ENCODE assay signal across 10 cellular contexts in the genomic region with DNA sequence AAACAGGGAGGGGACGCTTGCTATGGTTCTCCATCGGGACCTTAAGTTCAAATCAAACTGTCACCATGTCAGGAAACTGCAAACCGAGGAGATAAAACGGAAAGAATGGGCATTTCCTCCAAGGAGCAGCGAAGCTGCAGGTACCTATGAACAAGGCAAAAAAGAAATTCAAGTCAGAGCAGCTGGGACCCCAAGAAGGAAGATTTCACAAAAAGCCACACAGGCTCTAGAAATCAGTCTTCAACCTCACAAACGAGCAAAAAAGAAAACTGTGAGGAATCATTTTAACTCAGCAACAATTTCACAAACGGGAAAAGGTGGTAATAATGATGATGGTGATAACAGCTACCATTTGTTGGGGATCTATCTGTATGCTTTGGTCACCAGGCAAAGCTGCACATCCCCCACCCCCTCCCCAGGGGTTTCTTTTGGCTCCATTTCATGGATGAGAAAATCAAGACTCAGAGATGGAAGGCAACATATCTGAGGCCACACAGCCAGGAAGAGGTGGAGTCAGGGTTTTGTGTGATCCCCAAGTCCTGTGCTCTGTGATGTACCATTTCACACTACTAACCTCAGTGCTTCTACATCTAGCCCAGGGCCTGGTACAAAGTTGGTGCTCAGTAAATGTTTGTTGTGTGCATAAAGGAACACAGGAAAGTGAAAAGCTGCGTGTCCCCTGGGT.
DNase-seq lines count a peak whose midpoint lies in the region; ATAC-seq and TF ChIP-seq lines count a peak whose summit lies in the region.
"Had no signal": no experiment of that assay in that cellular context is flagged by ENCODE, and none has a peak within 500 bp of the region (broad histone marks: within the 10 kb centered on the region; RNA-seq: fewer than 3 reads in every experiment).

No MANE protein-coding gene starts in this region.

- H3K27ac Mint-ChIP-seq in activated CD4-positive, alpha-beta T cell treated with anti-CD3 and anti-CD28 coated beads, Interleukin-2, amount 10 ng/mL, durations not matched to agents 24 days and 14 days = peak overlapping the region; percentile 87
- H3K27ac Mint-ChIP-seq in T-helper 1 cell treated with Interleukin-12 subunit alpha and Interleukin-12 subunit beta and Interleukin-4 antibody, amounts not matched to agents 30 μg/mL and 1 μg/mL, for 36 hours = peak overlapping the region; percentile 70
- H3K27ac Mint-ChIP-seq in dendritic cell treated with granulocyte-macrophage colony-stimulating factor and Interleukin-4, amounts not matched to agents 40 ng/mL and 50 ng/mL, for 4 days = peak overlapping the region; percentile 85

- H3K27ac ChIP-seq in testis = no peak overlapping the region

- no peaks in the 10 kb centered on the region for H3K27me3 ChIP-seq in testis
- H3K27me3 ChIP-seq: tibial nerve had no signal

- H3K4me1 ChIP-seq in testis = peaks cover 27% of the 10 kb centered on the region

- H3K27me3 Mint-ChIP-seq in activated CD4-positive, alpha-beta T cell treated with anti-CD3 and anti-CD28 coated beads, Interleukin-2, amount 10 ng/mL, durations not matched to agents 24 days and 14 days = peaks cover 3% of the 10 kb centered on the region
- no peaks in the 10 kb centered on the region for H3K27me3 Mint-ChIP-seq in T-helper 1 cell treated with Interleukin-12 subunit alpha and Interleukin-12 subunit beta and Interleukin-4 antibody, amounts not matched to agents 30 μg/mL and 1 μg/mL, for 36 hours (ENCODE audit: low read depth)
- H3K27me3 Mint-ChIP-seq in dendritic cell treated with granulocyte-macrophage colony-stimulating factor and Interleukin-4, amounts not matched to agents 40 ng/mL and 50 ng/mL, for 4 days = no peaks in the 10 kb centered on the region

- TF ChIP-seq POLR2A in testis (IDR thresholded peaks at IDR 0.05) = no peak

- H3K4me3 Mint-ChIP-seq in activated CD4-positive, alpha-beta T cell treated with anti-CD3 and anti-CD28 coated beads, Interleukin-2, amount 10 ng/mL, durations not matched to agents 24 days and 14 days = peak overlapping the region; percentile 37
- H3K4me3 Mint-ChIP-seq in T-helper 1 cell treated with Interleukin-12 subunit alpha and Interleukin-12 subunit beta and Interleukin-4 antibody, amounts not matched to agents 30 μg/mL and 1 μg/mL, for 36 hours = peak overlapping the region; percentile 39
- no peak overlapping the region for H3K4me3 Mint-ChIP-seq in dendritic cell treated with granulocyte-macrophage colony-stimulating factor and Interleukin-4, amounts not matched to agents 40 ng/mL and 50 ng/mL, for 4 days

- no peaks in the 10 kb centered on the region for H3K36me3 ChIP-seq in testis (ENCODE audit: low read depth, missing control alignments)
- H3K36me3 ChIP-seq: tibial nerve had no signal

- intact Hi-C loops in activated CD4-positive, alpha-beta T cell treated with anti-CD3 and anti-CD28 coated beads, Interleukin-2, amount 10 ng/mL, durations not matched to agents 24 days and 14 days (cut with micrococcal nuclease) = loop anchor here (1.0 kb wide), 2 partner anchors 14 to 48 kb away; no protein-coding TSS in a partner anchor
- intact Hi-C loops in dendritic cell treated with granulocyte-macrophage colony-stimulating factor and Interleukin-4, amounts not matched to agents 40 ng/mL and 50 ng/mL, for 4 days (cut with micrococcal nuclease) = no loop called here
- intact Hi-C loops in testis (cut with DNase I; ENCODE audit: low total_unique reads) = no loop called here

- H3K4me3 ChIP-seq in testis = no peak overlapping the region
- H3K4me3 ChIP-seq: tibial nerve had no signal

- TF ChIP-seq CTCF in testis (IDR thresholded peaks at IDR 0.05) = no peak

- ATAC-seq in GM18861 (IDR thresholded peaks at IDR 0.05; ENCODE audit: unreplicated experiment) = no peak

- DNase-seq in activated CD4-positive, alpha-beta T cell treated with anti-CD3 and anti-CD28 coated beads, Interleukin-2, amount 10 ng/mL, durations not matched to agents 24 days and 14 days = peak; percentile 71
- DNase-seq in activated CD4-positive, alpha-beta T cell treated with anti-CD3 and anti-CD28 coated beads, Interleukin-2, amount 50 U/mL, for 4 hours = no peak
- DNase-seq in stimulated activated CD4-positive, alpha-beta T cell treated with anti-CD3 and anti-CD28 coated beads, Interleukin-4, amount 100 ng/mL, for 24 hours = peak; percentile 15
- DNase-seq in testis = no peak
- DNase-seq in NCI-H1694 treated with DMSO at 0.1 percent for 48 hours (lab: John Stamatoyannopoulos, UW) = no peak
- DNase-seq: NCI-H2171 had no signal

- no peaks in the 10 kb centered on the region for H3K9me3 Mint-ChIP-seq in activated CD4-positive, alpha-beta T cell treated with anti-CD3 and anti-CD28 coated beads, Interleukin-2, amount 10 ng/mL, durations not matched to agents 24 days and 14 days
- H3K9me3 Mint-ChIP-seq in T-helper 1 cell treated with Interleukin-12 subunit alpha and Interleukin-12 subunit beta and Interleukin-4 antibody, amounts not matched to agents 30 μg/mL and 1 μg/mL, for 36 hours = no peaks in the 10 kb centered on the region
- H3K9me3 Mint-ChIP-seq in dendritic cell treated with granulocyte-macrophage colony-stimulating factor and Interleukin-4, amounts not matched to agents 40 ng/mL and 50 ng/mL, for 4 days = no peaks in the 10 kb centered on the region

- peaks cover 56% of the 10 kb centered on the region for H3K4me1 Mint-ChIP-seq in activated CD4-positive, alpha-beta T cell treated with anti-CD3 and anti-CD28 coated beads, Interleukin-2, amount 10 ng/mL, durations not matched to agents 24 days and 14 days
- H3K4me1 Mint-ChIP-seq in T-helper 1 cell treated with Interleukin-12 subunit alpha and Interleukin-12 subunit beta and Interleukin-4 antibody, amounts not matched to agents 30 μg/mL and 1 μg/mL, for 36 hours (ENCODE audit: low read depth) = peaks cover 69% of the 10 kb centered on the region
- H3K4me1 Mint-ChIP-seq in dendritic cell treated with granulocyte-macrophage colony-stimulating factor and Interleukin-4, amounts not matched to agents 40 ng/mL and 50 ng/mL, for 4 days (ENCODE audit: low read depth) = peaks cover 97% of the 10 kb centered on the region

- 63% methylated on average over 8 of the region's 8 CpGs for WGBS in testis, 2 donors

- H3K36me3 Mint-ChIP-seq in activated CD4-positive, alpha-beta T cell treated with anti-CD3 and anti-CD28 coated beads, Interleukin-2, amount 10 ng/mL, durations not matched to agents 24 days and 14 days (ENCODE audit: low read depth) = peaks cover 5% of the 10 kb centered on the region
- peaks cover 15% of the 10 kb centered on the region for H3K36me3 Mint-ChIP-seq in T-helper 1 cell treated with Interleukin-12 subunit alpha and Interleukin-12 subunit beta and Interleukin-4 antibody, amounts not matched to agents 30 μg/mL and 1 μg/mL, for 36 hours (ENCODE audit: low read depth)
- peaks cover 60% of the 10 kb centered on the region for H3K36me3 Mint-ChIP-seq in dendritic cell treated with granulocyte-macrophage colony-stimulating factor and Interleukin-4, amounts not matched to agents 40 ng/mL and 50 ng/mL, for 4 days (ENCODE audit: low read depth)

- H3K9me3 ChIP-seq in testis = no peaks in the 10 kb centered on the region
- H3K9me3 ChIP-seq: tibial nerve had no signal

Comparison
In these comparisons a context has a peak if more than half of its experiments do, and no peak if none do; other contexts are left out.
1. DNase-seq: peak in activated CD4-positive, alpha-beta T cell treated with anti-CD3 and anti-CD28 coated beads, Interleukin-2, amount 10 ng/mL, durations not matched to agents 24 days and 14 days (single experiment) and stimulated activated CD4-positive, alpha-beta T cell treated with anti-CD3 and anti-CD28 coated beads, Interleukin-4, amount 100 ng/mL, for 24 hours (single experiment); none in activated CD4-positive, alpha-beta T cell treated with anti-CD3 and anti-CD28 coated beads, Interleukin-2, amount 50 U/mL, for 4 hours (0 of 2), testis (single experiment) and NCI-H1694 treated with DMSO at 0.1 percent for 48 hours (single experiment).
2. Peak in every context shown above with its lines, with median percentiles within 50 percentile points of each other: H3K27ac Mint-ChIP-seq.